Comparison of ENCODE assay signal across 19 cellular contexts in genomic region chr11:131198646-131199285, GRCh38.
"Had no signal": no experiment of that assay in that cellular context is flagged by ENCODE, and none has a peak within 500 bp of the region (broad histone marks: within the 10 kb centered on the region; RNA-seq: fewer than 3 reads in every experiment).

No MANE protein-coding gene starts in this region.

- H3K27me3 ChIP-seq: SJSA1 had no signal

- H3K27ac ChIP-seq: SJSA1, SK-N-MC had no signal

- H3K4me1 ChIP-seq: SJSA1 had no signal

- H3K9me3 ChIP-seq: SJSA1 had no signal

- FAIRE-seq: RCC 7860 had no signal

- H3K36me3 ChIP-seq: SJSA1 had no signal

- DNase-seq: KBM-7, MM.1S, NCI-H1092 treated with DMSO at 0.1 percent for 48 hours, NCI-H1436, NCI-H187, NCI-H2029, NCI-H2081 treated with DMSO at 0.1 percent for 48 hours, NCI-H2171, NCI-H226, NCI-H510A, NCI-H524 treated with DMSO at 0.1 percent for 48 hours, NCI-H69, NCI-H774, Right ventricle myocardium superior, RPMI8226, SIG-M5 had no signal

- H3K4me3 ChIP-seq: SJSA1, SK-N-MC had no signal
